14 cellular contexts compared by ENCODE assay signal in the genomic region with DNA sequence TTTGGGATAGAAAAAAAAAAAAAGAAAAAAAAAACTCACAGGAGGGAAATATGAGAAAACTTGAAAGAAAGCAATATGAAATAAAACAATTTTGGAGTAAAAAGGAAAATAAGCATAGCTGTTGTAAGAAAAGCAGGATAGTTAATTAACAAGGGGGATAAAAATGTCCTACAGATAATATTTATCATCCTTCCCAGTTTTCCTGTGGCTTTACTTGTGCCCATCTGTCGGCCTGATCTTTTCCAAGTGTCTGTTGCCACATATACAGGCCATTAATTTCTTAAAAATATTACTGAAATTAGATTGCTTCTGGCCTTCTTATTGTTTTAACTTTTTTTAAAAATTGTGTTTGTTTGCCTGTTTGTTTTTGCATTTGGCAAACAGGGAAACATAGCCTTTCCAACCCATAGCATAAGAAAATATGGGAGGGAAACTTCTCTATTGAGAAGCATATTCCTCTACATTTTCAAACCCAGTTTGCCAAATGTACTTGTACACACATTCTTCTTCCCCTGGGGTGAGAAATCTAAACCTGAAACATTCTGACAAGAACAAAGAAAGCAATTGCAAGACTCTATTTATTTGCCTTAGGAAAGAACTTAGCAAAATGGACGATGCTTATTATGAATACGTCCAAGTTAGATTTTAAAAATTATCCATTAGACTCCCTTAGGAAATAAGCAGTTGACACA.
DNase-seq lines count a peak whose midpoint lies in the region; ATAC-seq and TF ChIP-seq lines count a peak whose summit lies in the region.
"Had no signal": no experiment of that assay in that cellular context is flagged by ENCODE, and none has a peak within 500 bp of the region (broad histone marks: within the 10 kb centered on the region; RNA-seq: fewer than 3 reads in every experiment).

No MANE protein-coding gene starts in this region.

- no peaks in the 10 kb centered on the region for H3K27me3 ChIP-seq in brain microvascular endothelial cell (replicated peaks)
- no peaks in the 10 kb centered on the region for H3K27me3 ChIP-seq in iPS-15b (ENCODE audit: control insufficient read depth, insufficient read depth, low read length)
- no peaks in the 10 kb centered on the region for H3K27me3 ChIP-seq in stomach

- peak overlapping the region; percentile 61 for H3K4me3 ChIP-seq in brain microvascular endothelial cell (ENCODE audit: low read depth, low read length)
- peak overlapping the region; percentile 31 for H3K4me3 ChIP-seq in iPS-15b (ENCODE audit: low read depth, low read length)
- H3K4me3 ChIP-seq in stomach: no peak overlapping the region

- H3K9ac ChIP-seq in iPS-15b (ENCODE audit: low read depth, low read length): no peak overlapping the region

- ATAC-seq in GM18873 (IDR thresholded peaks at IDR 0.05; ENCODE audit: low FRiP score, unreplicated experiment) (no peak), GM21367 (IDR thresholded peaks at IDR 0.05; ENCODE audit: unreplicated experiment) (no peak)
- ATAC-seq in activated CD8-positive, alpha-beta memory T cell treated with anti-CD3 and anti-CD28 coated beads, Interleukin-2, amount 10 ng/mL, durations not matched to agents 7 days and 5 days: no peak
- ATAC-seq: effector memory CD8-positive, alpha-beta T cell; left colon had no signal

- no peak for TF ChIP-seq CTCF in HFFc6 (IDR thresholded peaks at IDR 0.05)
- TF ChIP-seq CTCF in brain microvascular endothelial cell (IDR thresholded peaks at IDR 0.05; ENCODE audit: low read depth, low read length, missing control alignments): no peak
- TF ChIP-seq CTCF in stomach (IDR thresholded peaks at IDR 0.05): no peak

- 55 to 68% (median 64%) methylated on average over 3 of the region's 3 CpGs for WGBS in stomach, 5 donors

- DNase-seq in HFFc6: no peak
- no peak for DNase-seq in brain microvascular endothelial cell
- no peak for DNase-seq in stomach
- no peak for DNase-seq in activated CD8-positive, alpha-beta memory T cell treated with anti-CD3 and anti-CD28 coated beads, Interleukin-2, amount 10 ng/mL, durations not matched to agents 7 days and 5 days
- DNase-seq in NCI-H2171 (lab: John Stamatoyannopoulos, UW): no peak
- DNase-seq: activated CD4-positive, alpha-beta T cell treated with anti-CD3 and anti-CD28 coated beads for 48 hours; Caco-2; effector memory CD8-positive, alpha-beta T cell; MM.1S; NCI-H69 had no signal

- no peaks in the 10 kb centered on the region; the same call in 1 of the 2 replicates for H3K27me3 Mint-ChIP-seq in HFFc6 (ENCODE audit: insufficient read depth)
- peaks cover 30% of the 10 kb centered on the region for H3K27me3 Mint-ChIP-seq in activated CD8-positive, alpha-beta memory T cell treated with anti-CD3 and anti-CD28 coated beads, Interleukin-2, amount 10 ng/mL, durations not matched to agents 7 days and 5 days

- H3K36me3 Mint-ChIP-seq in HFFc6 (ENCODE audit: low read depth): peaks cover 41% of the 10 kb centered on the region
- no peaks in the 10 kb centered on the region for H3K36me3 Mint-ChIP-seq in activated CD8-positive, alpha-beta memory T cell treated with anti-CD3 and anti-CD28 coated beads, Interleukin-2, amount 10 ng/mL, durations not matched to agents 7 days and 5 days

- peak overlapping the region; percentile 94 for H3K27ac Mint-ChIP-seq in HFFc6
- H3K27ac Mint-ChIP-seq in activated CD8-positive, alpha-beta memory T cell treated with anti-CD3 and anti-CD28 coated beads, Interleukin-2, amount 10 ng/mL, durations not matched to agents 7 days and 5 days: no peak overlapping the region
- H3K27ac Mint-ChIP-seq: effector memory CD8-positive, alpha-beta T cell had no signal

- H3K4me3 Mint-ChIP-seq in HFFc6: peak overlapping the region; percentile 90
- no peak overlapping the region for H3K4me3 Mint-ChIP-seq in activated CD8-positive, alpha-beta memory T cell treated with anti-CD3 and anti-CD28 coated beads, Interleukin-2, amount 10 ng/mL, durations not matched to agents 7 days and 5 days
- H3K4me3 Mint-ChIP-seq: effector memory CD8-positive, alpha-beta T cell had no signal

- no peak for TF ChIP-seq EP300 in stomach (IDR thresholded peaks at IDR 0.05)

- no peak for TF ChIP-seq POLR2A in stomach (IDR thresholded peaks at IDR 0.05)

- in situ Hi-C loops in brain microvascular endothelial cell (cut with HindIII; ENCODE audit: low pct_ligation_motif_present, low sequenced_read_pairs): no loop called here

- CTCF ChIA-PET in activated CD8-positive, alpha-beta memory T cell treated with anti-CD3 and anti-CD28 coated beads, Interleukin-2, amount 10 ng/mL, durations not matched to agents 7 days and 5 days (lab: Charles Lee): no interaction called here

- no peaks in the 10 kb centered on the region for H3K9me3 ChIP-seq in iPS-15b (ENCODE audit: control insufficient read depth, insufficient read depth, low read length)
- no peaks in the 10 kb centered on the region for H3K9me3 ChIP-seq in stomach
- H3K9me3 ChIP-seq: Caco-2 had no signal

- H3K4me1 Mint-ChIP-seq in HFFc6 (ENCODE audit: low read depth): peaks cover 100% of the 10 kb centered on the region
- no peaks in the 10 kb centered on the region for H3K4me1 Mint-ChIP-seq in activated CD8-positive, alpha-beta memory T cell treated with anti-CD3 and anti-CD28 coated beads, Interleukin-2, amount 10 ng/mL, durations not matched to agents 7 days and 5 days

- H3K36me3 ChIP-seq in brain microvascular endothelial cell (replicated peaks): no peaks in the 10 kb centered on the region
- H3K36me3 ChIP-seq in iPS-15b (ENCODE audit: control insufficient read depth, insufficient read depth, low read length): no peaks in the 10 kb centered on the region
- no peaks in the 10 kb centered on the region for H3K36me3 ChIP-seq in stomach

- H3K9me3 Mint-ChIP-seq in HFFc6: peaks cover 7% of the 10 kb centered on the region
- no peaks in the 10 kb centered on the region for H3K9me3 Mint-ChIP-seq in activated CD8-positive, alpha-beta memory T cell treated with anti-CD3 and anti-CD28 coated beads, Interleukin-2, amount 10 ng/mL, durations not matched to agents 7 days and 5 days (ENCODE audit: low read depth)
- H3K9me3 Mint-ChIP-seq: effector memory CD8-positive, alpha-beta T cell had no signal

- intact Hi-C loops in stomach (cut with DNase I; ENCODE audit: low total_unique reads): no loop called here

- H3K27ac ChIP-seq in brain microvascular endothelial cell (peak overlapping the region; percentile 52), stomach (peak overlapping the region in 3 of 5 donors; percentile 39 to 58 (median 57))

- H3K4me1 ChIP-seq in iPS-15b (ENCODE audit: control insufficient read depth, insufficient read depth, low read length): peaks cover 4% of the 10 kb centered on the region
- peaks cover 0 to 10% (median 0%) of the 10 kb centered on the region in 4 donors for H3K4me1 ChIP-seq in stomach
- H3K4me1 ChIP-seq: Caco-2 had no signal

Comparison
In these comparisons a context has a peak if more than half of its experiments do, and no peak if none do; other contexts are left out.
1. H3K4me3 ChIP-seq: peak in brain microvascular endothelial cell (single experiment) and iPS-15b (single experiment); none in stomach (0 of 4).